ENCODE assay signal across 19 cellular contexts in the genomic region with DNA sequence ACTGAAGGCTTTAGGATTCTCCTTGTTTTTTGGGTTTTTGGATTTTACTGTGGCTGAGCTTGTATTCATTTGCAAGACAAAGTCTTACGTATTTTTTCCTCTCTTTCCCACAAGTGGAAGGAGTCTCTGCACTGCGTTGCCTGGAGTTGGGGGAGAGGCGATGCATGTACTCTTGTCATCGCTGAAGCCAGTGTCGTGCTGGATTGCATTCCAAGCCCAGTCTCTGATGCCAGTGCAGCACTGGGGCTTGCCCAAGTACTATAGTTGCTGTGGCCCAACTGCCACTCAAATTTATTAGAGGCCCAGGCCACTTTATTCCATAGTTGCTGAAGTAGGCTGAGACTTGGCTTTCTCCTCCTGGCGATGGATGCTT.
A peak's percentile ranks its signal among the peaks of the same experiment; 100 is the strongest.
DNase-seq lines count a peak whose midpoint lies in the region; ATAC-seq and TF ChIP-seq lines count a peak whose summit lies in the region.
"Had no signal": no experiment of that assay in that cellular context is flagged by ENCODE, and none has a peak within 500 bp of the region (broad histone marks: within the 10 kb centered on the region; RNA-seq: fewer than 3 reads in every experiment).

No MANE protein-coding gene starts in this region.

- no peak overlapping the region for H3K4me3 ChIP-seq in GM23338
- no peak overlapping the region for H3K4me3 ChIP-seq in CD4-positive, alpha-beta memory T cell (ENCODE audit: low read length in 2 of 2)
- H3K4me3 ChIP-seq: BLaER1, GM12878, GM23248 had no signal

- H3K4me3 Mint-ChIP-seq in GM23338: no peak overlapping the region
- H3K4me3 Mint-ChIP-seq in WTC11: no peak overlapping the region
- no peak overlapping the region for H3K4me3 Mint-ChIP-seq in CD4-positive, alpha-beta memory T cell
- H3K4me3 Mint-ChIP-seq: B cell; CD4-positive, CD25-positive, alpha-beta regulatory T cell; CD8-positive, alpha-beta memory T cell had no signal

- peak overlapping the region; percentile 20; the same call in 1 of the 2 replicates for H3K27ac Mint-ChIP-seq in GM23338
- H3K27ac Mint-ChIP-seq in WTC11: 0 out of 2 replicates have a peak overlapping the region, but pooled peaks have one; percentile 64
- no peak overlapping the region for H3K27ac Mint-ChIP-seq in CD4-positive, alpha-beta memory T cell
- H3K27ac Mint-ChIP-seq: B cell; CD4-positive, CD25-positive, alpha-beta regulatory T cell had no signal

- H3F3A ChIP-seq in GM23338 (replicated peaks; ENCODE audit: low read depth): no peaks in the 10 kb centered on the region

- H3K9me3 Mint-ChIP-seq in GM23338: no peaks in the 10 kb centered on the region
- H3K9me3 Mint-ChIP-seq in WTC11: peaks cover 5% of the 10 kb centered on the region; the same call in 1 of the 2 replicates
- H3K9me3 Mint-ChIP-seq in CD4-positive, alpha-beta memory T cell: peaks cover 0 to 4% (median 0%) of the 10 kb centered on the region in 8 donors
- H3K9me3 Mint-ChIP-seq: CD8-positive, alpha-beta memory T cell had no signal

- DNase-seq in GM23338 (ENCODE audit: low spot score) (no peak), WTC11 (ENCODE audit: low spot score) (no peak), globus pallidus (ENCODE audit: low spot score) (peak; percentile 10), SIG-M5 (lab: John Stamatoyannopoulos, UW) (no peak), NCI-H748 treated with DMSO at 0.1 percent for 48 hours (lab: John Stamatoyannopoulos, UW) (no peak)
- DNase-seq in CD4-positive, alpha-beta memory T cell: no peak
- DNase-seq: CD4-positive, CD25-positive, alpha-beta regulatory T cell; CD8-positive, alpha-beta memory T cell; DMS 273 treated with DMSO at 0.1 percent for 48 hours; DMS79; EL; GDM1; GM23248; HCEC 1CT had no signal

- H3K27me3 Mint-ChIP-seq in GM23338 (ENCODE audit: insufficient read depth, low read depth, poor library complexity): no peaks in the 10 kb centered on the region
- H3K27me3 Mint-ChIP-seq in WTC11 (ENCODE audit: low read depth): no peaks in the 10 kb centered on the region
- H3K27me3 Mint-ChIP-seq in CD4-positive, alpha-beta memory T cell: peaks cover 0 to 1% of the 10 kb centered on the region in 2 donors
- H3K27me3 Mint-ChIP-seq: B cell; CD4-positive, CD25-positive, alpha-beta regulatory T cell; CD8-positive, alpha-beta memory T cell had no signal

- H3K4me1 ChIP-seq in GM23338 (ENCODE audit: insufficient read depth): peaks cover 15% of the 10 kb centered on the region
- H3K4me1 ChIP-seq in CD4-positive, alpha-beta memory T cell (ENCODE audit: insufficient read depth, low read length): no peaks in the 10 kb centered on the region
- H3K4me1 ChIP-seq: BLaER1 had no signal

- H3K79me2 ChIP-seq in GM23338 (replicated peaks; ENCODE audit: insufficient read depth): no peaks in the 10 kb centered on the region

- peak; percentile 51; the same call in 2 of the 3 replicates for ATAC-seq in GM23338
- ATAC-seq in WTC11: peak; percentile 43
- ATAC-seq: GM12878 had no signal

- H3K4me2 ChIP-seq in GM23338: peak overlapping the region; percentile 50; the same call in 1 of the 2 replicates
- H3K4me2 ChIP-seq: BLaER1 had no signal

- H3K9me3 ChIP-seq in CD4-positive, alpha-beta memory T cell (ENCODE audit: control insufficient read depth in 1 of 2, low read length in 2 of 2): no peaks in the 10 kb centered on the region
- H3K9me3 ChIP-seq: BLaER1 had no signal

- peak overlapping the region; percentile 52; the same call in 1 of the 2 replicates for H2AFZ ChIP-seq in GM23338
- H2AFZ ChIP-seq: GM23248 had no signal

- H3K27ac ChIP-seq in GM23338 (ENCODE audit: low read depth): no peak overlapping the region
- H3K27ac ChIP-seq in CD4-positive, alpha-beta memory T cell (ENCODE audit: low read depth, low read length): no peak overlapping the region
- H3K27ac ChIP-seq: 22Rv1, BLaER1, C4-2B, GM23248 had no signal

- intact Hi-C loops in CD4-positive, alpha-beta memory T cell (cut with micrococcal nuclease): no loop called here

- CTCF ChIA-PET in WTC11 (lab: Charles Lee): interaction anchor here (1.0 to 1.5 kb wide), 3 partner anchors 262 to 270 kb away, joined by 3 read pairs; no protein-coding TSS in a partner anchor
- CTCF ChIA-PET in CD4-positive, alpha-beta memory T cell (lab: Charles Lee; ENCODE audit: partially characterized antibody): no interaction called here

- H3K36me3 ChIP-seq in GM23338 (ENCODE audit: insufficient read depth): no peaks in the 10 kb centered on the region
- H3K36me3 ChIP-seq in CD4-positive, alpha-beta memory T cell (ENCODE audit: insufficient read depth, low read length): no peaks in the 10 kb centered on the region
- H3K36me3 ChIP-seq: BLaER1 had no signal

- no peaks in the 10 kb centered on the region for H4K20me1 ChIP-seq in GM23338 (replicated peaks; ENCODE audit: insufficient read depth)
- H4K20me1 ChIP-seq: BLaER1 had no signal

- H3K27me3 ChIP-seq in GM23338 (ENCODE audit: insufficient read depth): no peaks in the 10 kb centered on the region
- no peaks in the 10 kb centered on the region for H3K27me3 ChIP-seq in CD4-positive, alpha-beta memory T cell (ENCODE audit: insufficient read depth, low read length)
- H3K27me3 ChIP-seq: BLaER1 had no signal

- H3K9me2 ChIP-seq in GM23338 (ENCODE audit: insufficient read depth): no peaks in the 10 kb centered on the region

- no peak for TF ChIP-seq CTCF in GM23338 (conservative IDR thresholded peaks at IDR 0.05; ENCODE audit: low read depth in 2 of 2)
- no peak for TF ChIP-seq CTCF in WTC11 (IDR thresholded peaks at IDR 0.05)

- H3K4me1 Mint-ChIP-seq in GM23338 (peaks cover 16% of the 10 kb centered on the region), WTC11 (peaks cover 31% of the 10 kb centered on the region)
- H3K4me1 Mint-ChIP-seq in CD4-positive, alpha-beta memory T cell: no peaks in the 10 kb centered on the region
- H3K4me1 Mint-ChIP-seq: B cell; CD4-positive, CD25-positive, alpha-beta regulatory T cell; CD8-positive, alpha-beta memory T cell had no signal

- peaks cover 17% of the 10 kb centered on the region; the same call in 2 of the 3 replicates for H3K36me3 Mint-ChIP-seq in GM23338 (ENCODE audit: low read depth)
- H3K36me3 Mint-ChIP-seq in WTC11: peaks cover 17% of the 10 kb centered on the region
- peaks cover 0 to 7% of the 10 kb centered on the region in 2 donors for H3K36me3 Mint-ChIP-seq in CD4-positive, alpha-beta memory T cell
- H3K36me3 Mint-ChIP-seq: CD4-positive, CD25-positive, alpha-beta regulatory T cell had no signal

- POLR2A ChIA-PET in WTC11 (lab: Charles Lee): no interaction called here
- POLR2A ChIA-PET in CD4-positive, alpha-beta memory T cell (lab: Charles Lee; ENCODE audit: partially characterized antibody): no interaction called here

TF ChIP-seq in GM23338, 12 proteins besides CTCF, POLR2A, EP300 and RAD21 (continues in another document):
- TF ChIP-seq EZH2 (IDR thresholded peaks at IDR 0.05; ENCODE audit: low read depth, unreplicated experiment) (no peak), JUNB (IDR thresholded peaks at IDR 0.05; ENCODE audit: unreplicated experiment) (no peak), ZNF114 (CRISPR knock-in tag; IDR thresholded peaks at IDR 0.05) (no peak), ZNF331 (CRISPR knock-in tag; IDR thresholded peaks at IDR 0.05; ENCODE audit: low read depth) (no peak), ETS1 (IDR thresholded peaks at IDR 0.05) (no peak), CREB1 (CRISPR knock-in tag; IDR thresholded peaks at IDR 0.05; ENCODE audit: low read depth) (no peak), EZH2phosphoT487 (IDR thresholded peaks at IDR 0.05; ENCODE audit: unreplicated experiment) (no peak)

TF ChIP-seq in WTC11, 78 proteins besides CTCF, POLR2A, EP300 and RAD21:
- TF ChIP-seq ELF4 (CRISPR knock-in tag; IDR thresholded peaks at IDR 0.05; ENCODE audit: low read depth) (no peak), ETV6 (CRISPR knock-in tag; IDR thresholded peaks at IDR 0.05) (no peak), MLX (CRISPR knock-in tag; IDR thresholded peaks at IDR 0.05) (no peak), NR1H2 (CRISPR knock-in tag; IDR thresholded peaks at IDR 0.05) (no peak)

Comparison
In these comparisons a context has a peak if more than half of its experiments do, and no peak if none do; other contexts are left out.
1. H3K27ac Mint-ChIP-seq: peak in GM23338 (single experiment) and WTC11 (single experiment); none in CD4-positive, alpha-beta memory T cell (0 of 7).